Comparison of ENCODE assay signal across 20 cellular contexts in the genomic region with DNA sequence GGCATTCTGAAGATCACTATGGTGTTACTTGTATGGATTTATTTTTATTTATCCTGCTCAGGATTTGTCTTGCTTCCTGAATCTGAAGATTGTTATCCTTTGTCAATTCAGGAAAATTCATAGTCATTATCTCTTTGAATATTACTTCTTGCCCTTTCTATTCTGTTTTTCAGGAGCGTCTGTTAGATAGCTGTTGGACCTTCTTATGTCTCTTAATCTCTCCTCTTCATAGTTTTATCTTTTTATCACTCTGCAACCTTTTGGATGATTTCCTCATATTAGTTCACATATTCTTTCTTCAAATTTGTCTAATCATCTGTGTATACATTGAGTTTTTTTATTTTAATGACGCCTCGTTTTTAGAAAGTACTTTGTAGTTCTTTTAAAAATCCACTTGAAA. TPM values are rescaled to one million over a fixed set of nuclear protein-coding genes. Genes with fewer than 3 reads are reported as not detected.
DNase-seq lines count a peak whose midpoint lies in the region; ATAC-seq, FAIRE-seq and TF ChIP-seq lines count a peak whose summit lies in the region.
"Had no signal": no experiment of that assay in that cellular context is flagged by ENCODE, and none has a peak within 500 bp of the region (broad histone marks: within the 10 kb centered on the region; RNA-seq: fewer than 3 reads in every experiment).

No MANE protein-coding gene starts in this region.

- H3K27ac ChIP-seq in HEK293 (ENCODE audit: extremely low read depth, low read depth, low read length): no peak overlapping the region
- no peak overlapping the region for H3K27ac ChIP-seq in pancreas
- no peak overlapping the region for H3K27ac ChIP-seq in caudate nucleus (ENCODE audit: low read depth, low read length)
- H3K27ac ChIP-seq: A549; BLaER1 treated with 17β-estradiol and CSF1 and Interleukin-3, amounts not matched to agents 10 nM and 100 nM; C4-2B had no signal

- CTCF ChIA-PET in HEK293 (lab: Yijun Ruan, JAX): no interaction called here

- FAIRE-seq in endometrium (lab: Jason Lieb, UNC) (peak; percentile 45), pancreas (lab: Jason Lieb, UNC) (peak; percentile 13)
- FAIRE-seq: A549, D721Med, G401.6, GM12891, GM19239 had no signal

- intact Hi-C loops in pancreas (cut with DNase I): no loop called here
- intact Hi-C loops in cardiac septum (cut with DNase I): no loop called here

- no peak for ATAC-seq in pancreas
- ATAC-seq: A549; CD8-positive, alpha-beta T cell had no signal

- H3K9me3 ChIP-seq in HEK293 (ENCODE audit: control insufficient read depth, insufficient read depth, low read depth, low read length) (no peaks in the 10 kb centered on the region), pancreas (no peaks in the 10 kb centered on the region)
- H3K9me3 ChIP-seq: A549 had no signal

- no peaks in the 10 kb centered on the region for H3K4me1 ChIP-seq in HEK293 (ENCODE audit: control insufficient read depth, insufficient read depth, low read length)
- H3K4me1 ChIP-seq in pancreas: no peaks in the 10 kb centered on the region
- H3K4me1 ChIP-seq: A549; BLaER1 treated with 17β-estradiol and CSF1 and Interleukin-3, amounts not matched to agents 10 nM and 100 nM had no signal

- H3K4me3 ChIP-seq in HEK293 (ENCODE audit: low read depth, low read length) (no peak overlapping the region), pancreas (no peak overlapping the region)
- H3K4me3 ChIP-seq: A549; BLaER1 treated with 17β-estradiol and CSF1 and Interleukin-3, amounts not matched to agents 10 nM and 100 nM had no signal

- DNase-seq in pancreas (no peak), caudate nucleus (lab: John Stamatoyannopoulos, UW) (no peak), cardiac septum (ENCODE audit: low spot score) (no peak), T1000 (lab: John Stamatoyannopoulos, UW) (no peak)
- DNase-seq: 8988T; AML-193; CD4-positive, alpha-beta T cell; CD8-positive, alpha-beta T cell; COR-L47; DMS79 treated with DMSO at 0.1 percent for 48 hours; GF-D8 had no signal

- H3K27me3 ChIP-seq in pancreas: no peaks in the 10 kb centered on the region
- H3K27me3 ChIP-seq: BLaER1 treated with 17β-estradiol and CSF1 and Interleukin-3, amounts not matched to agents 10 nM and 100 nM had no signal

- POLR2A ChIA-PET in HEK293 (lab: Yijun Ruan, JAX): no interaction called here

- WGBS in pancreas, 2 donors: 94 to 96% methylated on average over 3 of the region's 3 CpGs

- TF ChIP-seq CTCF in HEK293 (tag by site-specific recombination; IDR thresholded peaks at IDR 0.05): no peak
- no peak for TF ChIP-seq CTCF in pancreas (IDR thresholded peaks at IDR 0.05)

- H3K36me3 ChIP-seq in HEK293 (ENCODE audit: control insufficient read depth in 2 of 2, insufficient read depth in 1 of 2, low read length in 2 of 2): peaks cover 1 to 37% of the 10 kb centered on the region in 2 experiments
- peaks cover 0 to 23% (median 0%) of the 10 kb centered on the region in 3 donors for H3K36me3 ChIP-seq in pancreas

TF ChIP-seq in HEK293, 187 proteins besides CTCF, POLR2A, EP300 and RAD21:
- TF ChIP-seq ZNF311 (tag by site-specific recombination; IDR thresholded peaks at IDR 0.05; ENCODE audit: borderline replicate concordance): no peak
- TF ChIP-seq ZNF133 (tag by site-specific recombination; IDR thresholded peaks at IDR 0.05): peak; percentile 91
TF ChIP-seq in HEK293: peak in this region for 1.

RNA-seq across cellular contexts. Expression of a gene that starts 19.6 kb away (rescaled TPM):
- total RNA-seq in pancreas: 10 to 100 TPM in 5 of 6 donors, 1 to 10 TPM in 1; 6.3 to 21.6 (median 12.8) TPM
- 10 to 100 TPM; 22.8 to 41.3 TPM for polyA plus RNA-seq in pancreas
- 9.4 TPM for total RNA-seq in cardiac septum
